Comparison of ENCODE assay signal across 18 cellular contexts in genomic region chr3:9797196-9797945, GRCh38. TPM values are rescaled to one million over a fixed set of nuclear protein-coding genes. Genes with fewer than 3 reads are reported as not detected.
A peak's percentile ranks its signal among the peaks of the same experiment; 100 is the strongest.
DNase-seq lines count a peak whose midpoint lies in the region; ATAC-seq and TF ChIP-seq lines count a peak whose summit lies in the region.
"Had no signal": no experiment of that assay in that cellular context is flagged by ENCODE, and none has a peak within 500 bp of the region (broad histone marks: within the 10 kb centered on the region; RNA-seq: fewer than 3 reads in every experiment).

No MANE protein-coding gene starts in this region.

- TF ChIP-seq CTCF in HFFc6 (IDR thresholded peaks at IDR 0.05) = no peak

- peaks cover 37% of the 10 kb centered on the region for H3K36me3 Mint-ChIP-seq in HFFc6 (ENCODE audit: low read depth)
- H3K36me3 Mint-ChIP-seq in activated T-helper 17 cell treated with anti-CD3 and anti-CD28 coated beads, Interleukin-2, amount 50 U/mL, for 72 hours (ENCODE audit: low read depth) = peaks cover 100% of the 10 kb centered on the region
- H3K36me3 Mint-ChIP-seq in naive B cell = peaks cover 7 to 10% of the 10 kb centered on the region in 2 donors

- ATAC-seq in activated T-helper 17 cell treated with anti-CD3 and anti-CD28 coated beads, Interleukin-2, amount 50 U/mL, for 72 hours (replicated peaks) = no peak
- ATAC-seq in naive B cell (ENCODE audit: low read depth in 2 of 2) = no peak
- ATAC-seq in GM21526 (IDR thresholded peaks at IDR 0.05; ENCODE audit: low FRiP score, unreplicated experiment) = no peak
- ATAC-seq in GM21576 (IDR thresholded peaks at IDR 0.05; ENCODE audit: unreplicated experiment) = no peak
- ATAC-seq: activated CD4-positive, CD25-positive, alpha-beta regulatory T cell treated with anti-CD3 and anti-CD28 coated beads, Interleukin-2, amount 50 U/mL, for 24 hours; GM23338; upper lobe of right lung had no signal

- H3K4me1 Mint-ChIP-seq in HFFc6 (ENCODE audit: low read depth) (peaks cover 27% of the 10 kb centered on the region), naive B cell (peaks cover 35 to 54% (median 37%) of the 10 kb centered on the region in 3 donors)
- peaks cover 11% of the 10 kb centered on the region for H3K4me1 Mint-ChIP-seq in activated T-helper 17 cell treated with anti-CD3 and anti-CD28 coated beads, Interleukin-2, amount 50 U/mL, for 72 hours

- H3K4me3 Mint-ChIP-seq in HFFc6 (no peak overlapping the region), naive B cell (peak overlapping the region in 2 of 8 donors; percentile 6 to 43)
- no peak overlapping the region for H3K4me3 Mint-ChIP-seq in activated T-helper 17 cell treated with anti-CD3 and anti-CD28 coated beads, Interleukin-2, amount 50 U/mL, for 72 hours
- H3K4me3 Mint-ChIP-seq: GM23338 had no signal

- H3K27ac Mint-ChIP-seq in HFFc6 (0 out of 2 replicates have a peak overlapping the region, but pooled peaks have one; percentile 12), naive B cell (peak overlapping the region; percentile 12 to 99 (median 66))
- H3K27ac Mint-ChIP-seq in activated T-helper 17 cell treated with anti-CD3 and anti-CD28 coated beads, Interleukin-2, amount 50 U/mL, for 72 hours = peak overlapping the region; percentile 62
- H3K27ac Mint-ChIP-seq: GM23338 had no signal

- H3K9me3 Mint-ChIP-seq in HFFc6 = no peaks in the 10 kb centered on the region
- H3K9me3 Mint-ChIP-seq in activated T-helper 17 cell treated with anti-CD3 and anti-CD28 coated beads, Interleukin-2, amount 50 U/mL, for 72 hours = no peaks in the 10 kb centered on the region
- H3K9me3 Mint-ChIP-seq in naive B cell = no peaks in the 10 kb centered on the region
- H3K9me3 Mint-ChIP-seq: CD8-positive, alpha-beta memory T cell; GM23338 had no signal

- H3K27me3 Mint-ChIP-seq in HFFc6 (ENCODE audit: insufficient read depth) (no peaks in the 10 kb centered on the region; the same call in none of the 2 replicates), naive B cell (no peaks in the 10 kb centered on the region)
- no peaks in the 10 kb centered on the region for H3K27me3 Mint-ChIP-seq in activated T-helper 17 cell treated with anti-CD3 and anti-CD28 coated beads, Interleukin-2, amount 50 U/mL, for 72 hours

- DNase-seq in HFFc6 = no peak
- DNase-seq in naive B cell = no peak
- no peak for DNase-seq in NCI-H69 (lab: John Stamatoyannopoulos, UW)
- DNase-seq: amniotic stem cell; CD8-positive, alpha-beta memory T cell; left ventricle myocardium inferior; MM.1S; NCI-H1436 treated with DMSO at 0.1 percent for 48 hours; NCI-H526; occipital lobe; retina; stimulated activated CD4-positive, alpha-beta T cell treated with anti-CD3 and anti-CD28 coated beads, Interleukin-4, amount 100 ng/mL, for 4 hours; upper lobe of right lung had no signal

RNA-seq across cellular contexts. Expression of gene ARPC4, which starts 4.5 kb away (rescaled TPM):
- total RNA-seq in HFFc6 (2021; fragmentation: NEBNext Ultra II Directional; extraction: Animal tissue kit (Norgen Biotek cat#: 25700)) = 100 to 1,000 TPM; 252 to 303 (median 266) TPM
- total RNA-seq in activated T-helper 17 cell treated with anti-CD3 and anti-CD28 coated beads, Interleukin-2, amount 50 U/mL, for 72 hours = 100 to 1,000 TPM; 159 to 291 TPM
- polyA plus RNA-seq in naive B cell (ENCODE audit: low read depth in 6 of 6) = 100 to 1,000 TPM; 263 to 316 (median 286) TPM

RNA-seq across cellular contexts. Expression of gene TADA3, which starts 5.1 kb away (rescaled TPM):
- total RNA-seq in HFFc6 (2021; fragmentation: NEBNext Ultra II Directional; extraction: Animal tissue kit (Norgen Biotek cat#: 25700)) = 10 to 100 TPM; 69.2 to 84.9 (median 77.0) TPM
- total RNA-seq in activated T-helper 17 cell treated with anti-CD3 and anti-CD28 coated beads, Interleukin-2, amount 50 U/mL, for 72 hours = 10 to 100 TPM; 77.8 to 81.9 TPM
- 10 to 100 TPM; 39.7 to 67.1 (median 45.6) TPM for polyA plus RNA-seq in naive B cell (ENCODE audit: low read depth in 6 of 6)

RNA-seq across cellular contexts. Expression of gene TTLL3, which starts 12.7 kb away (rescaled TPM):
- total RNA-seq in HFFc6 (2021; fragmentation: NEBNext Ultra II Directional; extraction: Animal tissue kit (Norgen Biotek cat#: 25700)) = 10 to 100 TPM; 14.1 to 20.5 (median 16.0) TPM
- 100 to 1,000 TPM in 1 of 2 donors, 10 to 100 TPM in 1; 55.9 to 123 TPM for total RNA-seq in activated T-helper 17 cell treated with anti-CD3 and anti-CD28 coated beads, Interleukin-2, amount 50 U/mL, for 72 hours
- polyA plus RNA-seq in naive B cell (ENCODE audit: low read depth in 6 of 6) = 1 to 10 TPM in 5 of 6 donors, not detected in 1; 2.7 to 7.6 (median 3.4) TPM

RNA-seq across cellular contexts. Expression of gene CAMK1, which starts 27.6 kb away (rescaled TPM):
- total RNA-seq in HFFc6 (2021; fragmentation: NEBNext Ultra II Directional; extraction: Animal tissue kit (Norgen Biotek cat#: 25700)) = 10 to 100 TPM; 22.1 to 33.0 (median 28.8) TPM
- 10 to 100 TPM; 23.9 to 75.4 TPM for total RNA-seq in activated T-helper 17 cell treated with anti-CD3 and anti-CD28 coated beads, Interleukin-2, amount 50 U/mL, for 72 hours
- polyA plus RNA-seq in naive B cell (ENCODE audit: low read depth in 6 of 6) = 1 to 10 TPM in 3 of 6 donors, under 1 TPM in 2, not detected in 1; 0.26 to 2.3 (median 1.2) TPM

RNA-seq across cellular contexts. Expression of gene RPUSD3, which starts 46.4 kb away (rescaled TPM):
- 10 to 100 TPM; 35.4 to 42.3 (median 38.2) TPM for total RNA-seq in HFFc6 (2021; fragmentation: NEBNext Ultra II Directional; extraction: Animal tissue kit (Norgen Biotek cat#: 25700))
- total RNA-seq in activated T-helper 17 cell treated with anti-CD3 and anti-CD28 coated beads, Interleukin-2, amount 50 U/mL, for 72 hours = 10 to 100 TPM; 65.9 to 66.9 TPM
- polyA plus RNA-seq in naive B cell (ENCODE audit: low read depth in 6 of 6) = 10 to 100 TPM; 56.7 to 76.4 (median 65.2) TPM

Comparison
In these comparisons a context has a peak if more than half of its experiments do, and no peak if none do; other contexts are left out.
1. H3K27ac Mint-ChIP-seq: peak in every context shown above with its lines; median percentile 66 in naive B cell; 62 in activated T-helper 17 cell treated with anti-CD3 and anti-CD28 coated beads, Interleukin-2, amount 50 U/mL, for 72 hours; 12 in HFFc6.